ENCODE assay signal across 12 cellular contexts in genomic region chr10:48463318-48464003, GRCh38.
DNase-seq lines count a peak whose midpoint lies in the region; ATAC-seq and TF ChIP-seq lines count a peak whose summit lies in the region.
"Had no signal": no experiment of that assay in that cellular context is flagged by ENCODE, and none has a peak within 500 bp of the region (broad histone marks: within the 10 kb centered on the region; RNA-seq: fewer than 3 reads in every experiment).

No MANE protein-coding gene starts in this region.

- peak; percentile 63 for DNase-seq in cardiac septum (ENCODE audit: low spot score)
- no peak for DNase-seq in left ventricle myocardium inferior
- DNase-seq in chondrocyte (ENCODE audit: low spot score), result no peak
- peak; percentile 29 for DNase-seq in medulla oblongata (ENCODE audit: extremely low spot score)
- DNase-seq in stimulated activated CD4-positive, alpha-beta T cell treated with anti-CD3 and anti-CD28 coated beads, Interleukin-15, amount 100 ng/mL, for 24 hours, result no peak
- DNase-seq in T-helper 9 cell, result no peak
- no peak for DNase-seq in EL
- DNase-seq: mammary epithelial cell, NCI-H1092 treated with DMSO at 0.1 percent for 48 hours had no signal

- H3K4me3 ChIP-seq in left ventricle myocardium inferior, result no peak overlapping the region

- H3K9me3 ChIP-seq in left ventricle myocardium inferior (replicated peaks), result no peaks in the 10 kb centered on the region

- H3K27me3 Mint-ChIP-seq in chondrocyte (ENCODE audit: low read depth), result no peaks in the 10 kb centered on the region

- H3K27me3 ChIP-seq in left ventricle myocardium inferior (ENCODE audit: low read depth), result peaks cover 20% of the 10 kb centered on the region

- ATAC-seq in GM18511 (IDR thresholded peaks at IDR 0.05; ENCODE audit: unreplicated experiment), result no peak
- ATAC-seq: CD8-positive, alpha-beta T cell had no signal

- no peaks in the 10 kb centered on the region for H3K9me3 Mint-ChIP-seq in chondrocyte (ENCODE audit: low read depth)
- H3K9me3 Mint-ChIP-seq: CD8-positive, alpha-beta T cell had no signal

- H3K27ac ChIP-seq in left ventricle myocardium inferior (replicated peaks), result no peak overlapping the region
- H3K27ac ChIP-seq: epithelial cell of prostate had no signal

- no peaks in the 10 kb centered on the region for H3K36me3 Mint-ChIP-seq in chondrocyte (ENCODE audit: low read depth)
- H3K36me3 Mint-ChIP-seq: CD8-positive, alpha-beta T cell had no signal

- peaks cover 34% of the 10 kb centered on the region for H3K4me1 ChIP-seq in left ventricle myocardium inferior

- no peak overlapping the region for H3K27ac Mint-ChIP-seq in chondrocyte (ENCODE audit: unreplicated experiment)
- H3K27ac Mint-ChIP-seq: CD8-positive, alpha-beta T cell had no signal

- H3K36me3 ChIP-seq in left ventricle myocardium inferior, result no peaks in the 10 kb centered on the region

- no peak overlapping the region for H3K4me3 Mint-ChIP-seq in chondrocyte (ENCODE audit: unreplicated experiment)
- H3K4me3 Mint-ChIP-seq: CD8-positive, alpha-beta T cell had no signal

- TF ChIP-seq CTCF in left ventricle myocardium inferior (IDR thresholded peaks at IDR 0.05; ENCODE audit: borderline replicate concordance), result no peak
- peak; percentile 32 for TF ChIP-seq CTCF in chondrocyte (IDR thresholded peaks at IDR 0.05)

- peaks cover 8% of the 10 kb centered on the region for H3K4me1 Mint-ChIP-seq in chondrocyte (ENCODE audit: low read depth)

- intact Hi-C loops in cardiac septum (cut with DNase I), result no loop called here
- intact Hi-C loops in left ventricle myocardium inferior (cut with micrococcal nuclease), result no loop called here

Comparison
In these comparisons a context has a peak if more than half of its experiments do, and no peak if none do; other contexts are left out.
1. DNase-seq: peak in cardiac septum (single experiment) and medulla oblongata (single experiment); none in left ventricle myocardium inferior (single experiment), chondrocyte (single experiment), stimulated activated CD4-positive, alpha-beta T cell treated with anti-CD3 and anti-CD28 coated beads, Interleukin-15, amount 100 ng/mL, for 24 hours (single experiment), T-helper 9 cell (single experiment) and EL (single experiment).